16 cellular contexts compared by ENCODE assay signal in the genomic region with DNA sequence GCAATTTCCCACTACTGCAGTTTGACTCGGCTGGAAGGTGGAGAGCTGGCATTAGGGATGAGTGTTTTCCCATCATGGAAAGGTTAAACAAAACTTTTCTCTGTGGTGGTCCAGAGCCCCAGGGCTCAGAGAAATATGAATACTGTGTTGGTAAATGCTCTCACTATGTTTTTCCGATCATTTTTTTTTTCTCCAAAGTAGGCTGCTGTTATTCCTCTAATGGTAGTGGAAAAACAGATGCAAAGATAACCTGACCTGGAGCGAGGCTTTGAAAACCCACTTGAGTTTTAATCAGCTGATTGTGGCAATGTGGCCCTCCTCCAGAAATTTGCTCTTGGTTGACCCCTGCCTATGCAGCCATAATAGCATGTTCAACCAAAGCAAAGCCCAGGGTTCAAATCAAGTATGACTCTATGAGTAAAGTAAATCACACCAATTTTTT.
DNase-seq lines count a peak whose midpoint lies in the region; ATAC-seq and TF ChIP-seq lines count a peak whose summit lies in the region.
"Had no signal": no experiment of that assay in that cellular context is flagged by ENCODE, and none has a peak within 500 bp of the region (broad histone marks: within the 10 kb centered on the region; RNA-seq: fewer than 3 reads in every experiment).

No MANE protein-coding gene starts in this region.

- H3K27me3 ChIP-seq in body of pancreas, result no peaks in the 10 kb centered on the region
- H3K27me3 ChIP-seq in osteoblast (ENCODE audit: insufficient read depth, low read length), result no peaks in the 10 kb centered on the region
- no peaks in the 10 kb centered on the region for H3K27me3 ChIP-seq in tibial nerve

- H3K9me3 Mint-ChIP-seq in effector memory CD8-positive, alpha-beta T cell, result no peaks in the 10 kb centered on the region
- H3K9me3 Mint-ChIP-seq: activated T-helper 1 cell treated with anti-CD3 and anti-CD28 coated beads, Interleukin-12 subunit alpha, Interleukin-12 subunit beta, Interleukin-2, Interleukin-4 antibody, amounts not matched to agents 30 ng/mL and 10 ng/mL and 1 ng/mL, durations not matched to agents 14 hours and 24 hours and 36 hours; endodermal cell; stimulated activated memory B cell treated with anti-CD40 and anti-IgM and Interleukin-4, amounts not matched to agents 10 μg/mL and 1 μg/mL and 100 μg/mL, for 72 hours had no signal

- peaks cover 13 to 18% of the 10 kb centered on the region in 2 donors for H3K27me3 Mint-ChIP-seq in effector memory CD8-positive, alpha-beta T cell
- H3K27me3 Mint-ChIP-seq: stimulated activated memory B cell treated with anti-CD40 and anti-IgM and Interleukin-4, amounts not matched to agents 10 μg/mL and 1 μg/mL and 100 μg/mL, for 72 hours had no signal

- H3K4me3 Mint-ChIP-seq in effector memory CD8-positive, alpha-beta T cell, result no peak overlapping the region
- H3K4me3 Mint-ChIP-seq: activated T-helper 1 cell treated with anti-CD3 and anti-CD28 coated beads, Interleukin-12 subunit alpha, Interleukin-12 subunit beta, Interleukin-2, Interleukin-4 antibody, amounts not matched to agents 30 ng/mL and 10 ng/mL and 1 ng/mL, durations not matched to agents 14 hours and 24 hours and 36 hours; CD4-positive, CD25-positive, alpha-beta regulatory T cell; endodermal cell; stimulated activated memory B cell treated with anti-CD40 and anti-IgM and Interleukin-4, amounts not matched to agents 10 μg/mL and 1 μg/mL and 100 μg/mL, for 72 hours had no signal

- no peak for DNase-seq in body of pancreas
- no peak for DNase-seq in left ventricle myocardium superior
- no peak for DNase-seq in osteoblast (ENCODE audit: insufficient read length, low spot score, missing footprints)
- DNase-seq in tibial nerve (ENCODE audit: low spot score in 2 of 2), result no peak
- no peak for DNase-seq in stimulated activated CD4-positive, alpha-beta T cell treated with anti-CD3 and anti-CD28 coated beads, Interleukin-4, amount 100 ng/mL, for 4 hours
- no peak for DNase-seq in effector memory CD8-positive, alpha-beta T cell
- DNase-seq in activated T-cell treated with anti-CD3 and anti-CD28 coated beads, Interleukin-2, amount 50 U/mL, for 48 hours, result no peak
- DNase-seq: activated CD4-positive, alpha-beta T cell treated with anti-CD3 and anti-CD28 coated beads, Interleukin-2, amount 50 U/mL, for 1 hour; CD4-positive, CD25-positive, alpha-beta regulatory T cell; endodermal cell; KBM-7; NCI-H1436; NCI-H526 treated with DMSO at 0.1 percent for 48 hours; stimulated activated CD4-positive, alpha-beta T cell treated with anti-CD3 and anti-CD28 coated beads, Interleukin-4, amount 100 ng/mL, for 24 hours had no signal

- no peak overlapping the region for H3K27ac Mint-ChIP-seq in effector memory CD8-positive, alpha-beta T cell
- H3K27ac Mint-ChIP-seq: activated T-helper 1 cell treated with anti-CD3 and anti-CD28 coated beads, Interleukin-12 subunit alpha, Interleukin-12 subunit beta, Interleukin-2, Interleukin-4 antibody, amounts not matched to agents 30 ng/mL and 10 ng/mL and 1 ng/mL, durations not matched to agents 14 hours and 24 hours and 36 hours; CD4-positive, CD25-positive, alpha-beta regulatory T cell; endodermal cell; stimulated activated memory B cell treated with anti-CD40 and anti-IgM and Interleukin-4, amounts not matched to agents 10 μg/mL and 1 μg/mL and 100 μg/mL, for 72 hours had no signal

- H3K9me3 ChIP-seq in body of pancreas (no peaks in the 10 kb centered on the region), osteoblast (ENCODE audit: low read depth, low read length) (no peaks in the 10 kb centered on the region), tibial nerve (no peaks in the 10 kb centered on the region)

- TF ChIP-seq CTCF in body of pancreas (IDR thresholded peaks at IDR 0.05) (no peak), osteoblast (IDR thresholded peaks at IDR 0.05; ENCODE audit: extremely low read depth, low read depth, low read length) (no peak), tibial nerve (IDR thresholded peaks at IDR 0.05) (no peak)

- no peak overlapping the region for H3K4me3 ChIP-seq in body of pancreas
- peak overlapping the region; percentile 40 for H3K4me3 ChIP-seq in osteoblast (ENCODE audit: insufficient read depth, low read length)
- no peak overlapping the region for H3K4me3 ChIP-seq in tibial nerve

- H3K4me2 ChIP-seq in osteoblast (ENCODE audit: insufficient read depth, low read length), result peak overlapping the region; percentile 75

- H2AFZ ChIP-seq in osteoblast (ENCODE audit: low read length), result peak overlapping the region; percentile 75

- H4K20me1 ChIP-seq in osteoblast (ENCODE audit: insufficient read depth, low read length), result no peaks in the 10 kb centered on the region

- H3K4me1 ChIP-seq in body of pancreas, result peaks cover 33% of the 10 kb centered on the region
- peaks cover 20% of the 10 kb centered on the region for H3K4me1 ChIP-seq in osteoblast (ENCODE audit: insufficient read depth, low read length)
- peaks cover 5 to 43% (median 20%) of the 10 kb centered on the region in 4 donors for H3K4me1 ChIP-seq in tibial nerve

- H3K79me2 ChIP-seq in osteoblast (ENCODE audit: insufficient read depth, low read length), result no peaks in the 10 kb centered on the region

- ATAC-seq in body of pancreas (no peak), left ventricle myocardium superior (peak; percentile 2)
- no peak for ATAC-seq in effector memory CD8-positive, alpha-beta T cell (replicated peaks)
- ATAC-seq: stimulated activated memory B cell treated with anti-CD40 and anti-IgM and Interleukin-4, amounts not matched to agents 10 μg/mL and 1 μg/mL and 100 μg/mL, for 72 hours had no signal

- TF ChIP-seq EP300 in tibial nerve (IDR thresholded peaks at IDR 0.05), result no peak

- intact Hi-C loops in body of pancreas (cut with DNase I), result no loop called here
- intact Hi-C loops in left ventricle myocardium superior (cut with micrococcal nuclease), result no loop called here

- WGBS in body of pancreas, 2 donors, result 30 to 46% methylated on average over 3 of the region's 3 CpGs
- 8 to 15% methylated on average over 3 of the region's 3 CpGs for WGBS in tibial nerve, 2 donors

- no peaks in the 10 kb centered on the region for H3K4me1 Mint-ChIP-seq in effector memory CD8-positive, alpha-beta T cell (ENCODE audit: low read depth in 2 of 2)
- H3K4me1 Mint-ChIP-seq: CD4-positive, CD25-positive, alpha-beta regulatory T cell; stimulated activated memory B cell treated with anti-CD40 and anti-IgM and Interleukin-4, amounts not matched to agents 10 μg/mL and 1 μg/mL and 100 μg/mL, for 72 hours had no signal

- H3K36me3 ChIP-seq in body of pancreas (replicated peaks in 1 of 2; ENCODE audit: insufficient read depth in 1 of 2, low read depth in 2 of 2) (no peaks in the 10 kb centered on the region), osteoblast (ENCODE audit: insufficient read depth, low read length) (no peaks in the 10 kb centered on the region), tibial nerve (no peaks in the 10 kb centered on the region)

- H3K36me3 Mint-ChIP-seq in effector memory CD8-positive, alpha-beta T cell (ENCODE audit: insufficient read depth), result no peaks in the 10 kb centered on the region
- H3K36me3 Mint-ChIP-seq: CD4-positive, CD25-positive, alpha-beta regulatory T cell; stimulated activated memory B cell treated with anti-CD40 and anti-IgM and Interleukin-4, amounts not matched to agents 10 μg/mL and 1 μg/mL and 100 μg/mL, for 72 hours had no signal

- TF ChIP-seq POLR2A in body of pancreas (IDR thresholded peaks at IDR 0.05), result no peak
- no peak for TF ChIP-seq POLR2A in tibial nerve (IDR thresholded peaks at IDR 0.05)

- peak overlapping the region; percentile 39 to 77 (median 70) for H3K27ac ChIP-seq in body of pancreas
- peak overlapping the region; percentile 62 for H3K27ac ChIP-seq in osteoblast (ENCODE audit: low read depth, low read length)
- peak overlapping the region; percentile 19 to 88 (median 52) for H3K27ac ChIP-seq in tibial nerve
